23 cellular contexts compared by ENCODE assay signal in genomic region chr3:176568189-176568588, GRCh38.
"Had no signal": no experiment of that assay in that cellular context is flagged by ENCODE, and none has a peak within 500 bp of the region (broad histone marks: within the 10 kb centered on the region; RNA-seq: fewer than 3 reads in every experiment).

No MANE protein-coding gene starts in this region.

- H3K4me2 ChIP-seq: hepatocyte had no signal

- ATAC-seq: foreskin keratinocyte, gastroesophageal sphincter, heart left ventricle, left colon, left lung, left ventricle myocardium superior, lower lobe of right lung, mucosa of descending colon had no signal

- H3K27ac ChIP-seq: coronary artery, dorsolateral prefrontal cortex, esophagus muscularis mucosa, foreskin keratinocyte, gastroesophageal sphincter, heart left ventricle, hepatocyte, left lung, lower lobe of right lung had no signal

- H3K79me2 ChIP-seq: hepatocyte had no signal

- H3K27me3 ChIP-seq: esophagus muscularis mucosa, foreskin keratinocyte, gastroesophageal sphincter, heart left ventricle, hepatocyte, left lung had no signal

- H3K4me3 ChIP-seq: coronary artery, dorsolateral prefrontal cortex, esophagus muscularis mucosa, gastroesophageal sphincter, heart left ventricle, hepatocyte, left lung, lower lobe of right lung, mucosa of descending colon had no signal

- H3K36me3 ChIP-seq: esophagus muscularis mucosa, gastroesophageal sphincter, heart left ventricle, left lung, lower lobe of right lung had no signal

- H3K9me3 ChIP-seq: esophagus muscularis mucosa, gastroesophageal sphincter, heart left ventricle, lower lobe of right lung, mucosa of descending colon had no signal

- FAIRE-seq: colon, endothelial cell of umbilical vein, frontal cortex, islet of Langerhans, kidney had no signal

- H2AFZ ChIP-seq: hepatocyte had no signal

- DNase-seq: dermis blood vessel endothelial cell; dorsolateral prefrontal cortex; effector CD4-positive, alpha-beta T cell; effector memory CD4-positive, alpha-beta T cell; foreskin keratinocyte; heart left ventricle; hypothalamus; kidney; kidney glomerular epithelial cell; left colon; left lung; left ventricle myocardium superior; lower lobe of right lung; mesenchymal stem cell; mucosa of descending colon had no signal

- H3K4me1 ChIP-seq: esophagus muscularis mucosa, foreskin keratinocyte, gastroesophageal sphincter, heart left ventricle, left lung, lower lobe of right lung had no signal
